In genomic region chr2:170974304-170974993, GRCh38 we compare ENCODE assay signal across 1 cellular context.
TF ChIP-seq lines count a peak whose summit lies in the region.

No MANE protein-coding gene starts in this region.

TF ChIP-seq in H1, 55 proteins besides CTCF, POLR2A, EP300 and RAD21:
- TF ChIP-seq TEAD4 (IDR thresholded peaks at IDR 0.05; ENCODE audit: low read depth, low read length) (peak; percentile 84), SRF (IDR thresholded peaks at IDR 0.05; ENCODE audit: low read depth, low read length) (no peak), MAX (IDR thresholded peaks at IDR 0.05) (peak; percentile 43; the same call in 1 of the 2 replicates)
